19 cellular contexts compared by ENCODE assay signal in genomic region chr10:17563452-17563851, GRCh38. TPM values are rescaled to one million over a fixed set of nuclear protein-coding genes. Genes with fewer than 3 reads are reported as not detected.
A peak's percentile ranks its signal among the peaks of the same experiment; 100 is the strongest.
DNase-seq lines count a peak whose midpoint lies in the region; ATAC-seq and TF ChIP-seq lines count a peak whose summit lies in the region.
"Had no signal": no experiment of that assay in that cellular context is flagged by ENCODE, and none has a peak within 500 bp of the region (broad histone marks: within the 10 kb centered on the region; RNA-seq: fewer than 3 reads in every experiment).

No MANE protein-coding gene starts in this region.

- H3K9ac ChIP-seq in SK-N-SH: no peak overlapping the region
- H3K9ac ChIP-seq in skeletal muscle tissue (ENCODE audit: low read depth in 1 of 3, low read length in 3 of 3): peak overlapping the region in 1 of 3 donors; percentile 45
- H3K9ac ChIP-seq: BLaER1 had no signal

- H3K4me1 ChIP-seq in SK-N-SH (ENCODE audit: control insufficient read depth in 1 of 2, insufficient read depth in 2 of 2, low read depth in 1 of 2, low read length in 1 of 2) (peaks cover 0 to 10% of the 10 kb centered on the region in 2 experiments; a peak in 2 of 4 replicates), skeletal muscle tissue (ENCODE audit: control insufficient read depth in 3 of 3, insufficient read depth in 3 of 3, low read length in 3 of 3) (peaks cover 0 to 18% (median 4%) of the 10 kb centered on the region in 3 donors)
- H3K4me1 ChIP-seq: A549, HAP-1 had no signal

- TF ChIP-seq EP300 in SK-N-SH (IDR thresholded peaks at IDR 0.05; ENCODE audit: borderline replicate concordance in 1 of 2, low read depth in 1 of 2, low read length in 1 of 2): no peak

- H3K9me2 ChIP-seq in SK-N-SH: no peaks in the 10 kb centered on the region

- H3K4me3 Mint-ChIP-seq in dendritic cell treated with granulocyte-macrophage colony-stimulating factor and Interleukin-4, amounts not matched to agents 40 ng/mL and 50 ng/mL, for 4 days: no peak overlapping the region
- H3K4me3 Mint-ChIP-seq in nephron: no peak overlapping the region
- H3K4me3 Mint-ChIP-seq: CD14-positive monocyte; CD8-positive, alpha-beta T cell had no signal

- POLR2A ChIA-PET in SK-N-SH (lab: Yijun Ruan, JAX): no interaction called here

- H3K79me2 ChIP-seq in SK-N-SH (ENCODE audit: insufficient read depth): no peaks in the 10 kb centered on the region

- 77% methylated on average over 4 of the region's 4 CpGs for WGBS in SK-N-SH (ENCODE audit: low lambda C conversion rate)

- CTCF ChIA-PET in SK-N-SH (lab: Yijun Ruan, JAX): no interaction called here

- H2AFZ ChIP-seq in SK-N-SH (ENCODE audit: low read depth): no peak overlapping the region

- H3K27me3 Mint-ChIP-seq in dendritic cell treated with granulocyte-macrophage colony-stimulating factor and Interleukin-4, amounts not matched to agents 40 ng/mL and 50 ng/mL, for 4 days: no peaks in the 10 kb centered on the region
- no peaks in the 10 kb centered on the region for H3K27me3 Mint-ChIP-seq in nephron (ENCODE audit: low read depth)

- DNase-seq in SK-N-SH: no peak
- DNase-seq in nucleus accumbens (lab: John Stamatoyannopoulos, UW): no peak
- no peak for DNase-seq in DMS153 treated with DMSO at 0.1 percent for 48 hours (lab: John Stamatoyannopoulos, UW; ENCODE audit: unreplicated experiment)
- DNase-seq: Calu3; CD8-positive, alpha-beta T cell; DMS53; DND-41; EL had no signal

- TF ChIP-seq RAD21 in SK-N-SH (IDR thresholded peaks at IDR 0.05; ENCODE audit: low read length): no peak

- H4K20me1 ChIP-seq in SK-N-SH (ENCODE audit: insufficient read depth): no peaks in the 10 kb centered on the region
- H4K20me1 ChIP-seq: BLaER1 had no signal

- H3K27me3 ChIP-seq in SK-N-SH (ENCODE audit: insufficient read depth): no peaks in the 10 kb centered on the region
- H3K27me3 ChIP-seq in skeletal muscle tissue (ENCODE audit: control insufficient read depth in 3 of 3, insufficient read depth in 3 of 3, low read length in 3 of 3): no peaks in the 10 kb centered on the region
- H3K27me3 ChIP-seq: BLaER1 had no signal

- peaks cover 37% of the 10 kb centered on the region for H3K4me1 Mint-ChIP-seq in dendritic cell treated with granulocyte-macrophage colony-stimulating factor and Interleukin-4, amounts not matched to agents 40 ng/mL and 50 ng/mL, for 4 days (ENCODE audit: low read depth)
- H3K4me1 Mint-ChIP-seq in nephron: peaks cover 36% of the 10 kb centered on the region

- H3K27ac Mint-ChIP-seq in dendritic cell treated with granulocyte-macrophage colony-stimulating factor and Interleukin-4, amounts not matched to agents 40 ng/mL and 50 ng/mL, for 4 days: peak overlapping the region; percentile 75
- H3K27ac Mint-ChIP-seq in nephron: peak overlapping the region in 2 of 3 experiments; percentile 52 to 70
- H3K27ac Mint-ChIP-seq: CD8-positive, alpha-beta T cell had no signal

- peaks cover 10% of the 10 kb centered on the region for H3F3A ChIP-seq in SK-N-SH (replicated peaks; ENCODE audit: insufficient read depth)

- no peaks in the 10 kb centered on the region for H3K36me3 Mint-ChIP-seq in dendritic cell treated with granulocyte-macrophage colony-stimulating factor and Interleukin-4, amounts not matched to agents 40 ng/mL and 50 ng/mL, for 4 days (ENCODE audit: low read depth)
- H3K36me3 Mint-ChIP-seq in nephron (ENCODE audit: low read depth): no peaks in the 10 kb centered on the region
- H3K36me3 Mint-ChIP-seq: CD14-positive monocyte; CD8-positive, alpha-beta T cell had no signal

- H3K9me3 ChIP-seq in SK-N-SH (no peaks in the 10 kb centered on the region), skeletal muscle tissue (ENCODE audit: control insufficient read depth in 3 of 3, low read length in 3 of 3) (no peaks in the 10 kb centered on the region)
- H3K9me3 ChIP-seq: A549, BLaER1, HAP-1 had no signal

- H3K27ac ChIP-seq in SK-N-SH (ENCODE audit: low read depth in 2 of 2, low read length in 1 of 2): no peak overlapping the region; a peak in 1 of 4 replicates
- peak overlapping the region; percentile 59 for H3K27ac ChIP-seq in skeletal muscle tissue (ENCODE audit: low read depth, low read length)
- H3K27ac ChIP-seq: 22Rv1, A549, BLaER1 had no signal

- H3K36me3 ChIP-seq in SK-N-SH (replicated peaks in 1 of 2; ENCODE audit: control insufficient read depth in 1 of 2, insufficient read depth in 2 of 2, low read length in 1 of 2) (no peaks in the 10 kb centered on the region), skeletal muscle tissue (ENCODE audit: control insufficient read depth in 3 of 3, insufficient read depth in 3 of 3, low read length in 3 of 3) (no peaks in the 10 kb centered on the region)
- H3K36me3 ChIP-seq: BLaER1, HAP-1 had no signal

- H3K4me3 ChIP-seq in SK-N-SH (ENCODE audit: low read depth in 2 of 2, low read length in 1 of 2) (no peak overlapping the region), skeletal muscle tissue (ENCODE audit: low read length in 3 of 3) (no peak overlapping the region)
- H3K4me3 ChIP-seq: A549, BLaER1, GM12878, HAP-1 had no signal

- H3K9me3 Mint-ChIP-seq in dendritic cell treated with granulocyte-macrophage colony-stimulating factor and Interleukin-4, amounts not matched to agents 40 ng/mL and 50 ng/mL, for 4 days: no peaks in the 10 kb centered on the region
- no peaks in the 10 kb centered on the region for H3K9me3 Mint-ChIP-seq in nephron
- H3K9me3 Mint-ChIP-seq: CD8-positive, alpha-beta T cell had no signal

- ATAC-seq in SK-N-SH treated with all-trans-retinoic acid at 6 μM for 48 hours: no peak
- no peak for ATAC-seq in HG02759 (IDR thresholded peaks at IDR 0.05; ENCODE audit: unreplicated experiment)
- ATAC-seq: A549; CD8-positive, alpha-beta T cell; GM12878 had no signal

- intact Hi-C loops in dendritic cell treated with granulocyte-macrophage colony-stimulating factor and Interleukin-4, amounts not matched to agents 40 ng/mL and 50 ng/mL, for 4 days (cut with micrococcal nuclease): no loop called here

- no peak for TF ChIP-seq CTCF in SK-N-SH (IDR thresholded peaks at IDR 0.05)
- no peak for TF ChIP-seq CTCF in nephron (IDR thresholded peaks at IDR 0.05; ENCODE audit: unreplicated experiment in 3 of 3)

- H3K4me2 ChIP-seq in SK-N-SH: no peak overlapping the region
- H3K4me2 ChIP-seq: A549, BLaER1 had no signal

TF ChIP-seq in SK-N-SH treated with all-trans-retinoic acid at 6 μM for 48 hours, 23 proteins besides CTCF, POLR2A, EP300 and RAD21 (continues in another document):
- TF ChIP-seq ISL1 (CRISPR knock-in tag; IDR thresholded peaks at IDR 0.05): peak; percentile 43; the same call in 1 of the 2 replicates
- peak; percentile 97 for TF ChIP-seq CSDC2 (CRISPR knock-in tag; IDR thresholded peaks at IDR 0.05)
- TF ChIP-seq ESRRG (CRISPR knock-in tag; IDR thresholded peaks at IDR 0.05): peak; percentile 74; the same call in 1 of the 2 replicates
- no peak for TF ChIP-seq CREB5 (CRISPR knock-in tag; IDR thresholded peaks at IDR 0.05; ENCODE audit: low read depth)
- no peak for TF ChIP-seq BACH2 (CRISPR knock-in tag; IDR thresholded peaks at IDR 0.05; ENCODE audit: borderline replicate concordance)
- peak; percentile 90; the same call in 1 of the 2 replicates for TF ChIP-seq ZC3H10 (CRISPR knock-in tag; IDR thresholded peaks at IDR 0.05)
- TF ChIP-seq RARB (CRISPR knock-in tag; IDR thresholded peaks at IDR 0.05): 0 out of 2 replicates have a peak, but pooled peaks have one; percentile 79
- TF ChIP-seq ZFP3 (CRISPR knock-in tag; IDR thresholded peaks at IDR 0.05): peak; percentile 81; the same call in 1 of the 2 replicates

TF ChIP-seq in SK-N-SH, 30 proteins besides CTCF, POLR2A, EP300 and RAD21 (continues in another document):
- TF ChIP-seq RXRA (IDR thresholded peaks at IDR 0.05; ENCODE audit: borderline replicate concordance, low read depth): no peak
- no peak for TF ChIP-seq GATA2 (CRISPR knock-in tag; IDR thresholded peaks at IDR 0.05)
- TF ChIP-seq SMC3 (IDR thresholded peaks at IDR 0.05; ENCODE audit: low read depth, low read length): no peak
- no peak for TF ChIP-seq MAX (IDR thresholded peaks at IDR 0.05; ENCODE audit: low read depth)
- no peak for TF ChIP-seq NRF1 (IDR thresholded peaks at IDR 0.05; ENCODE audit: low read depth, low read length)
- no peak for TF ChIP-seq ELF1 (IDR thresholded peaks at IDR 0.05)
- no peak for TF ChIP-seq RCOR1 (IDR thresholded peaks at IDR 0.05; ENCODE audit: low read length)
- TF ChIP-seq RFX5 (IDR thresholded peaks at IDR 0.05; ENCODE audit: low read length): no peak
- TF ChIP-seq TEAD4 (IDR thresholded peaks at IDR 0.05; ENCODE audit: borderline replicate concordance, insufficient read depth): no peak
- no peak for TF ChIP-seq ZBTB33 (IDR thresholded peaks at IDR 0.05; ENCODE audit: borderline replicate concordance, low read depth)
- no peak for TF ChIP-seq NFIC (IDR thresholded peaks at IDR 0.05; ENCODE audit: borderline replicate concordance)
- no peak for TF ChIP-seq USF2 (IDR thresholded peaks at IDR 0.05; ENCODE audit: borderline replicate concordance, low read depth, low read length)

RNA-seq across cellular contexts. Expression of gene HACD1, which starts 53.7 kb away (rescaled TPM):
- polyA plus RNA-seq in SK-N-SH (2012; rRNA removed): 23.9 and 31.7 TPM in 2 replicates
- polyA plus RNA-seq in SK-N-SH (2012; cell fraction: cytosol; rRNA removed): 31.7 and 47.3 TPM in 2 replicates
- polyA plus RNA-seq in SK-N-SH (2012; cell fraction: nucleus; rRNA removed): 21.4 and 30.2 TPM in 2 replicates
- total RNA-seq in skeletal muscle tissue: 66.8 TPM
- total RNA-seq: CD8-positive, alpha-beta T cell had no signal
